In the genomic region with DNA sequence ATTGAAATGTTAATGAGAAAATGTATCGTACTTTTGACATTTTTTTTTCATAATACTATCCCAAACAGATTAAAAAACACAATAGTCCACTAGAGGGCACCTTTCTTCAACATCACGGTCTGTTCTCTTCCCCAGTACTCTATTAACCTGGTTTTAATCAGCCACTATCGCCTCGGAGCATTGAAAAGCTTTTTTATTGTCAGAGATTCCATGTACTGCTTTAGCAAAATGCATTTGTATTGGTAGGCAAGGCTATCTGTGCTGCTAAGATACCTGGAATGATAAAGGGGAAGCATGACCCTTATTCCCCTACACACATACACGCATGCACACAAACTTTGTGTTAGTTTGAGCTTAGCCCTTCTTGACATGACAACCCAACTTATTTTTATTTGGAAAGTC, we compare ENCODE assay signal across 8 cellular contexts. TPM values are rescaled to one million over a fixed set of nuclear protein-coding genes. Genes with fewer than 3 reads are reported as not detected.
DNase-seq lines count a peak whose midpoint lies in the region; ATAC-seq, FAIRE-seq and TF ChIP-seq lines count a peak whose summit lies in the region.

No MANE protein-coding gene starts in this region.

- TF ChIP-seq POLR2A in breast epithelium (IDR thresholded peaks at IDR 0.05) (no peak), H54 (IDR thresholded peaks at IDR 0.05; ENCODE audit: low read depth, low read length) (no peak)

- peak; percentile 27 to 49 (median 41) for TF ChIP-seq CTCF in breast epithelium (IDR thresholded peaks at IDR 0.05)
- peak; percentile 52 for TF ChIP-seq CTCF in lower lobe of right lung (IDR thresholded peaks at IDR 0.05)

- no peak overlapping the region for H3K4me3 ChIP-seq in breast epithelium
- H3K4me3 ChIP-seq in lower lobe of right lung: no peak overlapping the region

- intact Hi-C loops in breast epithelium (cut with DNase I; ENCODE audit: low total_unique reads): no loop called here
- intact Hi-C loops in lower lobe of right lung (cut with DNase I): no loop called here

- DNase-seq in GM04504 (ENCODE audit: low read depth): peak; percentile 47
- peak; percentile 72 for DNase-seq in NCI-H510A treated with DMSO at 0.1 percent for 48 hours (lab: John Stamatoyannopoulos, UW)
- no peak for DNase-seq in breast epithelium (ENCODE audit: low spot score in 2 of 2)
- no peak for DNase-seq in lower lobe of right lung
- no peak for DNase-seq in H54 (ENCODE audit: insufficient read length, low spot score)

- H3K9me3 ChIP-seq in breast epithelium (no peaks in the 10 kb centered on the region), lower lobe of right lung (no peaks in the 10 kb centered on the region)

- no peaks in the 10 kb centered on the region for H3K27me3 ChIP-seq in breast epithelium
- no peaks in the 10 kb centered on the region for H3K27me3 ChIP-seq in lower lobe of right lung (ENCODE audit: low read depth)

- H3K27ac ChIP-seq in breast epithelium: peak overlapping the region; percentile 20 to 33
- no peak overlapping the region for H3K27ac ChIP-seq in lower lobe of right lung

- FAIRE-seq in H54 (lab: Jason Lieb, UNC): no peak

- H3K36me3 ChIP-seq in breast epithelium (no peaks in the 10 kb centered on the region), lower lobe of right lung (no peaks in the 10 kb centered on the region)

- H3K4me1 ChIP-seq in breast epithelium (no peaks in the 10 kb centered on the region), lower lobe of right lung (peaks cover 33% of the 10 kb centered on the region)

- ATAC-seq in HG03066 (IDR thresholded peaks at IDR 0.05; ENCODE audit: low read depth, unreplicated experiment) (peak; percentile 42), lower lobe of right lung (peak; percentile 75 to 82), HG03108 (IDR thresholded peaks at IDR 0.05; ENCODE audit: unreplicated experiment) (no peak), HG02970 (IDR thresholded peaks at IDR 0.05; ENCODE audit: low FRiP score, unreplicated experiment) (no peak)

RNA-seq across cellular contexts. Expression of gene SCHIP1, which starts 11.1 kb away (rescaled TPM):
- total RNA-seq in breast epithelium: 10 to 100 TPM in 1 of 3 donors, 1 to 10 TPM in 2; 1.6 to 14.2 (median 8.8) TPM
- total RNA-seq in lower lobe of right lung: 12.7 TPM

Comparison
In these comparisons a context has a peak if more than half of its experiments do, and no peak if none do; other contexts are left out.
1. DNase-seq: peak in GM04504 (single experiment) and NCI-H510A treated with DMSO at 0.1 percent for 48 hours (single experiment); none in breast epithelium (0 of 2), lower lobe of right lung (single experiment) and H54 (single experiment).
2. ATAC-seq: peak in HG03066 (single experiment) and lower lobe of right lung (2 of 2); none in HG03108 (single experiment) and HG02970 (single experiment).